10 cellular contexts compared by ENCODE assay signal in the genomic region with DNA sequence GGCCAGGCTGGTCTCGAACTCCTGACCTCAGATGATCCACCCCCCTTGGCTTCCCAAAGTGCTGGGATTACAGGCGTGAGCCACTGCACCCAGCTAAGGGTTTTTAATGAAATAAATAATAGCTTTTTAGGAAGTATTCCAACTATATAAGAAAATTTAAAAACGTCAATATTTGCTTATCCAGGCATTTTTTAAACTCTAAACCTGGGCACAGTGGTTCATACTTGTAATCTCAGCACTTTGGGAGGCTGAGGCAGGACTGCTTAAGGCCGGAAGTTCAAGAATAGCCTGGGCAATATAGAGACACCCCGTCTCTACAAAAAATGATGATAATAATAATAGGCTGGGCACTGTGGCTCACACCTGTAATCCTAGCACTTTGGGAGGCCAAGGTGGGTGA. TPM values are rescaled to one million over a fixed set of nuclear protein-coding genes. Genes with fewer than 3 reads are reported as not detected.
"Had no signal": no experiment of that assay in that cellular context is flagged by ENCODE, and none has a peak within 500 bp of the region (broad histone marks: within the 10 kb centered on the region; RNA-seq: fewer than 3 reads in every experiment).

No MANE protein-coding gene starts in this region.

- DNase-seq: GM23248, GOT3, H7, HFFc6, KG1 had no signal

- H3K9me3 Mint-ChIP-seq: HFFc6, IgD-negative memory B cell had no signal

- ATAC-seq: HCT116 had no signal

- H3K27me3 Mint-ChIP-seq: IgD-negative memory B cell had no signal

- H3K9me3 ChIP-seq: HAP-1 had no signal

- H3K27ac ChIP-seq: GM23248, HL-60 had no signal

- H3K9ac ChIP-seq: GM23248 had no signal

- H3K4me1 ChIP-seq: HAP-1 had no signal

- H3K4me3 Mint-ChIP-seq: HFFc6 had no signal

- H3K27ac Mint-ChIP-seq: HFFc6 had no signal

- H2AFZ ChIP-seq: GM23248 had no signal

- H3K4me3 ChIP-seq: GM23248, HAP-1 had no signal

RNA-seq across cellular contexts. Expression of a gene that starts 48.1 kb away (rescaled TPM):
- total RNA-seq: HT1080 had no signal
